In the genomic region with DNA sequence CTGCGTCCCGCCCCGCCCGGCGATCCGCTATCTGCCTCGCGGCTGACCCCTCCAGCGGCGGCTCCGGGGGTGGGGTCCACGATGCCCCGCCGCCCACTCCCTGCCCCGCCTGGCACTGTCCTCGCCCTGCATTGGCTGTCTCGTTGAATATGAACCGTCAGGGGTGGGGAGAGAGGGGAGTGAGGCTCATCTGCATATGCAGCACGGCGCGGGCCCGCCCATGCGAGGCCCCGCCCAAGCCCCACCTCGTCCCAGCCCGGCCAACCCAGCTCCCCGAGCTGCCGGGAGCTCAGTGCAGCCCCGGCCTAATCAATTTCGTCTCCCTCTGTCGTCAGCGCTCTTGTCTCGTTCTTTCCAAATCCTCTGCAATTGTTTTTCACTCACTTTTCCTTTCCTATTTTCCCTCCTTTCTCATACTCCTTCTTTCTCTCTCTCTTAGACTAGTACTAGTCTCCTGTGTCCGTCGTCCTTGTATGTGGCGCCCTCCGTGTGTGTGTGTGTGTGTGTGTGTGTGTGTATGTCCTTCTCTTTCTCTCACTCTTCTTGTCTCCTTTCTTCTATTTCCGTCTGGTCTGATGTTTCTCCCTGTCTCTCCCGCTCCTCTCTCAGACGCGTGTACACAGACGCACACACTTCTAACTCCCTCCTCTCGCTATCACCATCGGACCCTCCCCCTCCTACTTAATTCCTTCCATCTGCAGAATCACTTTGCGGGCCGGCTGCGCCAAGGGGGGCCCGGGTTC, we compare ENCODE assay signal across 8 cellular contexts.
DNase-seq lines count a peak whose midpoint lies in the region; ATAC-seq and TF ChIP-seq lines count a peak whose summit lies in the region.

No MANE protein-coding gene starts in this region.

- DNase-seq in AG10803 (ENCODE audit: low read depth) (peak; percentile 99), GM19238 (ENCODE audit: insufficient read length, low spot score) (peak; percentile 93), NCI-H510A treated with DMSO at 0.1 percent for 48 hours (lab: John Stamatoyannopoulos, UW) (peak; percentile 89), kidney glomerular epithelial cell (lab: John Stamatoyannopoulos, UW) (peak; percentile 96)
- peak; percentile 91 to 93 for DNase-seq in activated CD4-positive, alpha-beta T cell treated with anti-CD3 and anti-CD28 coated beads for 4 hours
- DNase-seq in stimulated activated CD4-positive, alpha-beta T cell treated with anti-CD3 and anti-CD28 coated beads, Interleukin-15, amount 100 ng/mL, for 24 hours: peak; percentile 94

- peak overlapping the region; percentile 61 for H3K4me3 ChIP-seq in AG10803 (ENCODE audit: low read length)

- no peak for TF ChIP-seq CTCF in AG10803 (conservative IDR thresholded peaks at IDR 0.05; ENCODE audit: low read length)

- ATAC-seq in HG03432 (IDR thresholded peaks at IDR 0.05; ENCODE audit: unreplicated experiment): peak; percentile 94

- H3K27ac ChIP-seq in cingulate gyrus (ENCODE audit: low read depth, low read length): peak overlapping the region; percentile 87

Comparison
In these comparisons a context has a peak if more than half of its experiments do, and no peak if none do; other contexts are left out.
1. Peak in every context shown above with its lines: DNase-seq, ATAC-seq, H3K4me3 ChIP-seq and H3K27ac ChIP-seq.